9 cellular contexts compared by ENCODE assay signal in the genomic region with DNA sequence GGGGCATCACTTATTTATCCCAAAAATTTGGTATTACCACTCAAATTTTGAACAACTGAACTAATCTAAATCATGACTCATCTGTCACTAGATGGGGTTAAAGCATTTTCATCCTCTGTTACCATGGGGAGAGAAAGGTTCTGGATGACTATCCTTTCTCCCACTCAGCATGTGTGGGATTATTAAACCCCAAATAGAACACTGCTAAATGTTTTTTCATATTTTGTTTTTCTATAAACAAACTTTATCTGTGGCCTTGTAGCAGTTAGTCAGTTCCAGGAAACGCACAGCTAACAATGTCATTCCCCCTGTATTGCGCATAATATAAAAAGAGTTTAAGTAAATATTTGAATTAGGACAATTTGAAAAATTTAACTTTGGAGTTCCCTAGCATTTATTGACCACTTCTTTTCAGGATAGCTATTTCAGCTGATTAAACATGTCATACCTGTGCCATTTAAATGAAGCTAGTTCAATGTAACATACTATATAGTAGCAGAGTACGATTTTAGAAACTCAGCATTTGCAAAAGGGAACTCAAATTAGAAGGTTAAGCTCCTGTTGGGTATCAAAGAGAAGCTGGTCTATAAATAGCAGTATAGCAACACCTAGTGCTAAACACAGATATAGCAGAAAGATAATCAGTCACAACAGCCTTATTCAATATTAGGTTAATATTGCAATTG. TPM values are rescaled to one million over a fixed set of nuclear protein-coding genes. Genes with fewer than 3 reads are reported as not detected.
DNase-seq lines count a peak whose midpoint lies in the region; ATAC-seq and TF ChIP-seq lines count a peak whose summit lies in the region.
"Had no signal": no experiment of that assay in that cellular context is flagged by ENCODE, and none has a peak within 500 bp of the region (broad histone marks: within the 10 kb centered on the region; RNA-seq: fewer than 3 reads in every experiment).

No MANE protein-coding gene starts in this region.

- intact Hi-C loops in heart left ventricle (cut with DNase I) = loop anchor here in 8 of 10 donors (2.0 to 10.0 kb wide), 13 partner anchors 62 to 501 kb away; partner anchors contain the start of gene FNDC3B (in 4 of the 8)
- intact Hi-C loops in cardiac septum (cut with DNase I) = loop anchor here (5.0 to 10.0 kb wide), 2 partner anchors 187 to 501 kb away; no protein-coding TSS in a partner anchor

- H3K27me3 Mint-ChIP-seq in T-helper 17 cell = peaks cover 15% of the 10 kb centered on the region

- H3K4me1 Mint-ChIP-seq in T-helper 17 cell = peaks cover 11% of the 10 kb centered on the region

- H3K27ac ChIP-seq in heart left ventricle = peak overlapping the region; percentile 1 to 72 (median 40)

- no peak overlapping the region for H3K4me3 Mint-ChIP-seq in T-helper 17 cell

- H3K9me3 ChIP-seq in heart left ventricle (no peaks in the 10 kb centered on the region), T-helper 17 cell (ENCODE audit: control insufficient read depth, low read length, poor library complexity, severe bottlenecking) (no peaks in the 10 kb centered on the region)

- no peak overlapping the region for H3K4me3 ChIP-seq in heart left ventricle

- no peak for DNase-seq in heart left ventricle
- no peak for DNase-seq in cardiac septum (ENCODE audit: low spot score)
- DNase-seq in HT1080 (ENCODE audit: low read depth) = peak; percentile 55
- DNase-seq in T-helper 17 cell = no peak
- DNase-seq in kidney glomerular epithelial cell (lab: John Stamatoyannopoulos, UW) = peak; percentile 55
- no peak for DNase-seq in effector CD4-positive, alpha-beta T cell
- no peak for DNase-seq in occipital lobe (lab: John Stamatoyannopoulos, UW)

- no peaks in the 10 kb centered on the region for H3K27me3 ChIP-seq in heart left ventricle

- H3K36me3 Mint-ChIP-seq in T-helper 17 cell (ENCODE audit: low read depth) = no peaks in the 10 kb centered on the region
- H3K36me3 Mint-ChIP-seq: activated naive CD4-positive, alpha-beta T cell treated with anti-CD3 and anti-CD28 coated beads, Interleukin-2, amount 50 U/mL, for 72 hours had no signal

- 44 to 56% (median 54%) methylated on average over 3 of the region's 3 CpGs for WGBS in heart left ventricle, 4 donors

- peak in 10 of 12 donors; percentile 17 to 50 (median 38) for TF ChIP-seq CTCF in heart left ventricle (IDR thresholded peaks at IDR 0.05)

- H3K4me1 ChIP-seq in heart left ventricle = peaks cover 0 to 75% (median 52%) of the 10 kb centered on the region in 12 donors

- no peak overlapping the region for H3K27ac Mint-ChIP-seq in T-helper 17 cell
- H3K27ac Mint-ChIP-seq: activated naive CD4-positive, alpha-beta T cell treated with anti-CD3 and anti-CD28 coated beads, Interleukin-2, amount 50 U/mL, for 72 hours had no signal

- no peak for TF ChIP-seq POLR2A in heart left ventricle (IDR thresholded peaks at IDR 0.05)

- peak in 2 of 4 donors; percentile 17 to 26 for ATAC-seq in heart left ventricle
- ATAC-seq in T-helper 17 cell = peak; percentile 64
- no peak for ATAC-seq in GM21576 (IDR thresholded peaks at IDR 0.05; ENCODE audit: unreplicated experiment)

- H3K36me3 ChIP-seq in heart left ventricle = no peaks in the 10 kb centered on the region

RNA-seq across cellular contexts. Expression of gene TMEM212, which starts 9.2 kb away (rescaled TPM):
- total RNA-seq in heart left ventricle = not detected
- not detected for polyA plus RNA-seq in heart left ventricle
- not detected for total RNA-seq in cardiac septum
- not detected in 2 replicates for total RNA-seq in HT1080 (2014; rRNA removed; shearing (Covaris generic))
- not detected in 2 replicates for polyA plus RNA-seq in HT1080 (2015; cell fraction: cytosol; rRNA removed)
- polyA plus RNA-seq in HT1080 (2015; cell fraction: nucleus; rRNA removed) = not detected in 2 replicates
- total RNA-seq in T-helper 17 cell = not detected
- total RNA-seq in occipital lobe = not detected
- total RNA-seq: activated naive CD4-positive, alpha-beta T cell treated with anti-CD3 and anti-CD28 coated beads, Interleukin-2, amount 50 U/mL, for 72 hours had no signal

RNA-seq across cellular contexts. Expression of gene PLD1, which starts 23.6 kb away (rescaled TPM):
- 100 to 1,000 TPM in 1 of 9 donors, 10 to 100 TPM in 8; 44.5 to 106 (median 61.4) TPM for total RNA-seq in heart left ventricle
- polyA plus RNA-seq in heart left ventricle = 10 to 100 TPM; 12.3 to 33.2 TPM
- total RNA-seq in cardiac septum = 56.5 TPM
- 6.2 and 7.5 TPM in 2 replicates for total RNA-seq in HT1080 (2014; rRNA removed; shearing (Covaris generic))
- 8.2 and 11.2 TPM in 2 replicates for polyA plus RNA-seq in HT1080 (2015; cell fraction: cytosol; rRNA removed)
- 28.6 and 31.8 TPM in 2 replicates for polyA plus RNA-seq in HT1080 (2015; cell fraction: nucleus; rRNA removed)
- 1 to 10 TPM; 6.2 to 9.4 TPM for total RNA-seq in T-helper 17 cell
- total RNA-seq in occipital lobe = 6.6 TPM

Comparison
In these comparisons a context has a peak if more than half of its experiments do, and no peak if none do; other contexts are left out.
1. DNase-seq: peak in HT1080 (single experiment) and kidney glomerular epithelial cell (single experiment); none in heart left ventricle (0 of 5), cardiac septum (single experiment), T-helper 17 cell (0 of 3), effector CD4-positive, alpha-beta T cell (single experiment) and occipital lobe (single experiment).